In genomic region chr2:152500336-152500735, GRCh38 we compare ENCODE assay signal across 11 cellular contexts.
DNase-seq lines count a peak whose midpoint lies in the region; ATAC-seq and TF ChIP-seq lines count a peak whose summit lies in the region.
"Had no signal": no experiment of that assay in that cellular context is flagged by ENCODE, and none has a peak within 500 bp of the region (broad histone marks: within the 10 kb centered on the region; RNA-seq: fewer than 3 reads in every experiment).

No MANE protein-coding gene starts in this region.

- no peak overlapping the region for H3K4me3 ChIP-seq in right cardiac atrium (ENCODE audit: low read length)
- H3K4me3 ChIP-seq in esophagus muscularis mucosa = peak overlapping the region in 1 of 4 donors; percentile 16
- H3K4me3 ChIP-seq in psoas muscle = no peak overlapping the region

- H3K4me1 Mint-ChIP-seq in T-helper 2 cell treated with Interferon-gamma antibody and Interleukin-4, amounts not matched to agents 5 μg/mL and 100 μg/mL, for 36 hours (ENCODE audit: low read depth) = peaks cover 14% of the 10 kb centered on the region

- H3K4me1 ChIP-seq in right cardiac atrium (ENCODE audit: control insufficient read depth, insufficient read depth, low read length) (peaks cover 10% of the 10 kb centered on the region), esophagus muscularis mucosa (peaks cover 18 to 31% (median 20%) of the 10 kb centered on the region in 4 donors), psoas muscle (peaks cover 49% of the 10 kb centered on the region)

- 87% methylated on average over 12 of the region's 12 CpGs for WGBS in right cardiac atrium
- 83% methylated on average over 12 of the region's 12 CpGs for WGBS in esophagus muscularis mucosa
- 76 to 85% (median 78%) methylated on average over 12 of the region's 12 CpGs for WGBS in psoas muscle, 3 donors

- ATAC-seq in right cardiac atrium (peak in 1 of 2 donors; percentile 14), Right ventricle myocardium superior (ENCODE audit: poor library complexity) (no peak), psoas muscle (peak in 2 of 4 donors; percentile 12 to 17), GM21786 (IDR thresholded peaks at IDR 0.05; ENCODE audit: unreplicated experiment) (no peak)

- no peak overlapping the region for H3K27ac Mint-ChIP-seq in T-helper 2 cell treated with Interferon-gamma antibody and Interleukin-4, amounts not matched to agents 5 μg/mL and 100 μg/mL, for 36 hours
- H3K27ac Mint-ChIP-seq: activated CD4-positive, alpha-beta T cell treated with anti-CD3 and anti-CD28 coated beads, Interleukin-2, amount 10 ng/mL, durations not matched to agents 24 days and 14 days; activated T-helper 1 cell treated with anti-CD3 and anti-CD28 coated beads, Interleukin-12 subunit alpha, Interleukin-12 subunit beta, Interleukin-2, Interleukin-4 antibody, amounts not matched to agents 30 ng/mL and 10 ng/mL and 1 ng/mL, durations not matched to agents 14 hours and 24 hours and 36 hours had no signal

- H3K27me3 ChIP-seq in right cardiac atrium (ENCODE audit: control insufficient read depth, insufficient read depth) (no peaks in the 10 kb centered on the region), esophagus muscularis mucosa (no peaks in the 10 kb centered on the region), psoas muscle (ENCODE audit: insufficient read depth in 3 of 3, low read length in 2 of 3) (no peaks in the 10 kb centered on the region)

- H3K27ac ChIP-seq in right cardiac atrium (ENCODE audit: low read length) (peak overlapping the region; percentile 37), esophagus muscularis mucosa (replicated peaks in 1 of 4) (peak overlapping the region; percentile 59 to 78 (median 66)), psoas muscle (peak overlapping the region; percentile 25)

- no peak for TF ChIP-seq EP300 in esophagus muscularis mucosa (IDR thresholded peaks at IDR 0.05)

- H3K27me3 Mint-ChIP-seq in T-helper 2 cell treated with Interferon-gamma antibody and Interleukin-4, amounts not matched to agents 5 μg/mL and 100 μg/mL, for 36 hours (ENCODE audit: low read depth) = peaks cover 6% of the 10 kb centered on the region
- H3K27me3 Mint-ChIP-seq: activated CD4-positive, alpha-beta T cell treated with anti-CD3 and anti-CD28 coated beads, Interleukin-2, amount 10 ng/mL, durations not matched to agents 24 days and 14 days had no signal

- no peaks in the 10 kb centered on the region for H3K36me3 ChIP-seq in esophagus muscularis mucosa
- H3K36me3 ChIP-seq in psoas muscle (ENCODE audit: insufficient read depth in 1 of 2, low read depth in 1 of 2) = no peaks in the 10 kb centered on the region

- TF ChIP-seq POLR2A in esophagus muscularis mucosa (IDR thresholded peaks at IDR 0.05; ENCODE audit: low read depth) = no peak

- TF ChIP-seq CTCF in esophagus muscularis mucosa (IDR thresholded peaks at IDR 0.05) (no peak), psoas muscle (IDR thresholded peaks at IDR 0.05) (no peak)

- no peaks in the 10 kb centered on the region for H3K9me3 Mint-ChIP-seq in T-helper 2 cell treated with Interferon-gamma antibody and Interleukin-4, amounts not matched to agents 5 μg/mL and 100 μg/mL, for 36 hours
- H3K9me3 Mint-ChIP-seq: activated CD4-positive, alpha-beta T cell treated with anti-CD3 and anti-CD28 coated beads, Interleukin-2, amount 10 ng/mL, durations not matched to agents 24 days and 14 days had no signal

- DNase-seq in right cardiac atrium (peak in 1 of 3 donors; percentile 40), Right ventricle myocardium superior (no peak), esophagus muscularis mucosa (ENCODE audit: extremely low spot score) (no peak), psoas muscle (no peak), occipital lobe (lab: John Stamatoyannopoulos, UW) (no peak), COR-L47 (lab: John Stamatoyannopoulos, UW) (no peak)
- no peak for DNase-seq in T-helper 2 cell treated with Interferon-gamma antibody and Interleukin-4, amounts not matched to agents 5 μg/mL and 100 μg/mL, for 36 hours (ENCODE audit: low spot score)
- DNase-seq: activated CD4-positive, alpha-beta T cell treated with anti-CD3 and anti-CD28 coated beads, Interleukin-2, amount 10 ng/mL, durations not matched to agents 24 days and 14 days; KBM-7 had no signal

- no peak overlapping the region for H3K4me3 Mint-ChIP-seq in T-helper 2 cell treated with Interferon-gamma antibody and Interleukin-4, amounts not matched to agents 5 μg/mL and 100 μg/mL, for 36 hours
- H3K4me3 Mint-ChIP-seq: activated CD4-positive, alpha-beta T cell treated with anti-CD3 and anti-CD28 coated beads, Interleukin-2, amount 10 ng/mL, durations not matched to agents 24 days and 14 days; activated T-helper 1 cell treated with anti-CD3 and anti-CD28 coated beads, Interleukin-12 subunit alpha, Interleukin-12 subunit beta, Interleukin-2, Interleukin-4 antibody, amounts not matched to agents 30 ng/mL and 10 ng/mL and 1 ng/mL, durations not matched to agents 14 hours and 24 hours and 36 hours had no signal

- H3K36me3 Mint-ChIP-seq in T-helper 2 cell treated with Interferon-gamma antibody and Interleukin-4, amounts not matched to agents 5 μg/mL and 100 μg/mL, for 36 hours (ENCODE audit: low read depth) = peaks cover 1% of the 10 kb centered on the region

- intact Hi-C loops in right cardiac atrium (cut with DNase I) (loop anchor here in 1 of 4 donors (10.0 kb wide), 1 partner anchor 74 kb away; no protein-coding TSS in a partner anchor), Right ventricle myocardium superior (cut with DNase I) (no loop called here), esophagus muscularis mucosa (cut with DNase I) (no loop called here), psoas muscle (cut with DNase I) (no loop called here)

- H3K9me3 ChIP-seq in right cardiac atrium (ENCODE audit: control insufficient read depth, low read length) (no peaks in the 10 kb centered on the region), esophagus muscularis mucosa (no peaks in the 10 kb centered on the region), psoas muscle (no peaks in the 10 kb centered on the region)
